9 cellular contexts compared by ENCODE assay signal in genomic region chr2:100976634-100977391, GRCh38. TPM values are rescaled to one million over a fixed set of nuclear protein-coding genes. Genes with fewer than 3 reads are reported as not detected.
DNase-seq lines count a peak whose midpoint lies in the region; ATAC-seq and TF ChIP-seq lines count a peak whose summit lies in the region.
"Had no signal": no experiment of that assay in that cellular context is flagged by ENCODE, and none has a peak within 500 bp of the region (broad histone marks: within the 10 kb centered on the region; RNA-seq: fewer than 3 reads in every experiment).

No MANE protein-coding gene starts in this region.

- peak; percentile 81 for ATAC-seq in GM21390 (IDR thresholded peaks at IDR 0.05; ENCODE audit: unreplicated experiment)

- no peaks in the 10 kb centered on the region for H3K9me3 Mint-ChIP-seq in mesothelial cell of epicardium

- peaks cover 17% of the 10 kb centered on the region for H3K4me1 ChIP-seq in mesenchymal stem cell (ENCODE audit: control insufficient read depth, insufficient read depth, low read depth, low read length)

- no peak overlapping the region for H2BK5ac ChIP-seq in mesenchymal stem cell (ENCODE audit: low read depth, low read length, poor library complexity, severe bottlenecking)

- no peak overlapping the region for H2AFZ ChIP-seq in mesenchymal stem cell (ENCODE audit: low read depth, low read length)

- no peak overlapping the region for H2BK120ac ChIP-seq in mesenchymal stem cell (ENCODE audit: low read depth, low read length)

- H4K91ac ChIP-seq in mesenchymal stem cell (ENCODE audit: low read length), result peak overlapping the region; percentile 59

- peak overlapping the region in 1 of 2 experiments; percentile 10 for H3K23ac ChIP-seq in mesenchymal stem cell (ENCODE audit: low read length in 2 of 2)

- H3K27me3 Mint-ChIP-seq in mesothelial cell of epicardium (ENCODE audit: low read depth), result no peaks in the 10 kb centered on the region

- no peaks in the 10 kb centered on the region for H3K9me3 ChIP-seq in mesenchymal stem cell (ENCODE audit: control insufficient read depth, low read length)

- no peaks in the 10 kb centered on the region for H3K4me1 Mint-ChIP-seq in mesothelial cell of epicardium

- peak overlapping the region; percentile 38 for H4K8ac ChIP-seq in mesenchymal stem cell (ENCODE audit: low read length)

- H3K14ac ChIP-seq in mesenchymal stem cell (ENCODE audit: low read length in 2 of 2), result peak overlapping the region in 1 of 2 experiments; percentile 72

- H3K4me2 ChIP-seq in mesenchymal stem cell (ENCODE audit: low read length, poor library complexity, severe bottlenecking), result peak overlapping the region; percentile 43

- WGBS in mesenchymal stem cell, result 13% methylated on average over 19 of the region's 19 CpGs

- no peak overlapping the region for H3K9ac ChIP-seq in mesenchymal stem cell (ENCODE audit: low read length)

- no peak for TF ChIP-seq CTCF in mesothelial cell of epicardium (IDR thresholded peaks at IDR 0.05; ENCODE audit: unreplicated experiment)

- no peak overlapping the region for H3K4me3 Mint-ChIP-seq in mesothelial cell of epicardium

- H3K18ac ChIP-seq in mesenchymal stem cell (ENCODE audit: low read depth in 1 of 2, low read length in 2 of 2), result peak overlapping the region; percentile 38 to 84

- no peak overlapping the region for H2BK15ac ChIP-seq in mesenchymal stem cell (ENCODE audit: low read depth, poor library complexity, severe bottlenecking)

- no peaks in the 10 kb centered on the region for H3K36me3 Mint-ChIP-seq in mesothelial cell of epicardium

- peak overlapping the region; percentile 16 to 75 for H3K4ac ChIP-seq in mesenchymal stem cell (ENCODE audit: low read depth in 1 of 2, low read length in 2 of 2)

- peak overlapping the region; percentile 53 for H3K27ac ChIP-seq in mesenchymal stem cell (ENCODE audit: low read length, poor library complexity, severe bottlenecking)

- no peaks in the 10 kb centered on the region for H3K79me1 ChIP-seq in mesenchymal stem cell (replicated peaks; ENCODE audit: low read length, poor library complexity, severe bottlenecking)

- H2BK12ac ChIP-seq in mesenchymal stem cell (ENCODE audit: low read length in 2 of 2), result peak overlapping the region; percentile 23 to 87

- DNase-seq in ELR (ENCODE audit: low read depth), result peak; percentile 29
- DNase-seq in HK-2 (ENCODE audit: unreplicated experiment), result peak; percentile 73
- DNase-seq in mesenchymal stem cell, result peak; percentile 93
- DNase-seq in activated CD4-positive, CD25-positive, alpha-beta regulatory T cell treated with anti-CD3 and anti-CD28 coated beads, Interleukin-2, amount 50 U/mL, for 72 hours, result no peak
- no peak for DNase-seq in activated T-cell treated with anti-CD3 and anti-CD28 coated beads, Interleukin-2, amount 50 U/mL, for 48 hours
- DNase-seq in mesothelial cell of epicardium (ENCODE audit: low spot score in 2 of 2, unreplicated experiment in 2 of 2), result no peak
- no peak for DNase-seq in midbrain (lab: John Stamatoyannopoulos, UW)
- DNase-seq: NCI-H524 had no signal

- H3K27me3 ChIP-seq in mesenchymal stem cell (ENCODE audit: control insufficient read depth in 1 of 2, insufficient read depth in 1 of 2, low read length in 2 of 2), result peaks cover 0 to 3% of the 10 kb centered on the region in 2 experiments

- H3K27ac Mint-ChIP-seq in mesothelial cell of epicardium, result no peak overlapping the region

- no peak overlapping the region for H3K4me3 ChIP-seq in mesenchymal stem cell (ENCODE audit: insufficient read depth in 1 of 2, low read depth in 1 of 2, low read length in 2 of 2)

- H2AK5ac ChIP-seq in mesenchymal stem cell (ENCODE audit: low read length, severe bottlenecking), result no peak overlapping the region

- peaks cover 0 to 48% of the 10 kb centered on the region in 2 experiments for H3K36me3 ChIP-seq in mesenchymal stem cell (ENCODE audit: control insufficient read depth in 1 of 2, insufficient read depth in 2 of 2, low read depth in 1 of 2, low read length in 2 of 2)

RNA-seq across cellular contexts. Expression of gene RPL31, which starts 25.3 kb away (rescaled TPM):
- polyA plus RNA-seq in mesenchymal stem cell (2013, experiment 1 of 2), result 1,594 TPM
- 1,456 TPM for polyA plus RNA-seq in mesenchymal stem cell (2013, experiment 2 of 2)
- total RNA-seq in mesothelial cell of epicardium, result 1,845 to 1,900 TPM (median 1,870 TPM) in 3 replicates

Comparison
In these comparisons a context has a peak if more than half of its experiments do, and no peak if none do; other contexts are left out.
1. DNase-seq: peak in ELR (single experiment), HK-2 (single experiment) and mesenchymal stem cell (single experiment); none in activated CD4-positive, CD25-positive, alpha-beta regulatory T cell treated with anti-CD3 and anti-CD28 coated beads, Interleukin-2, amount 50 U/mL, for 72 hours (single experiment), activated T-cell treated with anti-CD3 and anti-CD28 coated beads, Interleukin-2, amount 50 U/mL, for 48 hours (0 of 2), mesothelial cell of epicardium (0 of 2) and midbrain (single experiment).